1 cellular context compared by ENCODE assay signal in genomic region chr4:47972181-47972580, GRCh38.
A peak's percentile ranks its signal among the peaks of the same experiment; 100 is the strongest.
TF ChIP-seq lines count a peak whose summit lies in the region.

No MANE protein-coding gene starts in this region.

TF ChIP-seq in GM12878, 131 proteins besides CTCF, POLR2A, EP300 and RAD21:
- no peak for TF ChIP-seq ZNF384 (IDR thresholded peaks at IDR 0.05; ENCODE audit: borderline replicate concordance, low read depth, low read length)
- TF ChIP-seq STAT1 (conservative IDR thresholded peaks at IDR 0.05) = no peak
- TF ChIP-seq PML (IDR thresholded peaks at IDR 0.05; ENCODE audit: low read length) = no peak
- peak; percentile 79 for TF ChIP-seq RAD51 (IDR thresholded peaks at IDR 0.05)
- no peak for TF ChIP-seq HDAC2 (IDR thresholded peaks at IDR 0.05)
- TF ChIP-seq USF2 (IDR thresholded peaks at IDR 0.05; ENCODE audit: borderline replicate concordance, low read depth, low read length) = peak; percentile 25; the same call in 1 of the 2 replicates
- no peak for TF ChIP-seq RFX5 (IDR thresholded peaks at IDR 0.05; ENCODE audit: low read depth, low read length)
- TF ChIP-seq RELB (IDR thresholded peaks at IDR 0.05; ENCODE audit: low read depth) = peak; percentile 59; the same call in 1 of the 2 replicates
- peak in 1 of 2 experiments; percentile 27; a peak in 1 of 4 replicates for TF ChIP-seq BHLHE40 (IDR thresholded peaks at IDR 0.05; ENCODE audit: borderline replicate concordance in 1 of 2, low read depth in 2 of 2, low read length in 1 of 2)
- TF ChIP-seq HDGF (IDR thresholded peaks at IDR 0.05) = no peak
- TF ChIP-seq CBFB (IDR thresholded peaks at IDR 0.05; ENCODE audit: low read depth) = no peak
- TF ChIP-seq NR2C2 (IDR thresholded peaks at IDR 0.05; ENCODE audit: borderline replicate concordance, control insufficient read depth, insufficient read length, low read depth) = no peak
- no peak for TF ChIP-seq ZNF622 (IDR thresholded peaks at IDR 0.05)
- no peak for TF ChIP-seq E4F1 (IDR thresholded peaks at IDR 0.05; ENCODE audit: borderline replicate concordance, partially characterized antibody)
- TF ChIP-seq SPI1 (IDR thresholded peaks at IDR 0.05; ENCODE audit: borderline replicate concordance, insufficient read depth, low read depth, low read length) = peak; percentile 32; the same call in 1 of the 2 replicates
- TF ChIP-seq MEF2A (IDR thresholded peaks at IDR 0.05; ENCODE audit: insufficient read depth, low read depth, low read length) = 0 out of 2 replicates have a peak, but pooled peaks have one; percentile 12
- peak; percentile 57 for TF ChIP-seq MEF2B (IDR thresholded peaks at IDR 0.05; ENCODE audit: partially characterized antibody, poor library complexity, severe bottlenecking)
- TF ChIP-seq ZBTB11 (CRISPR knock-in tag; IDR thresholded peaks at IDR 0.05) = no peak
- no peak for TF ChIP-seq SP1 (IDR thresholded peaks at IDR 0.05; ENCODE audit: low read depth, low read length)
- TF ChIP-seq BMI1 (IDR thresholded peaks at IDR 0.05; ENCODE audit: borderline replicate concordance) = no peak
- no peak for TF ChIP-seq STAT3 (IDR thresholded peaks at IDR 0.05; ENCODE audit: low read depth, low read length)
- TF ChIP-seq HDAC6 (IDR thresholded peaks at IDR 0.05; ENCODE audit: unreplicated experiment) = no peak
- no peak for TF ChIP-seq CREB1 (IDR thresholded peaks at IDR 0.05; ENCODE audit: low read depth)
- peak in 1 of 2 experiments; percentile 55; a peak in 1 of 4 replicates for TF ChIP-seq IKZF2 (IDR thresholded peaks at IDR 0.05)
- no peak for TF ChIP-seq ZNF207 (IDR thresholded peaks at IDR 0.05; ENCODE audit: borderline replicate concordance)
- no peak for TF ChIP-seq TCF12 (IDR thresholded peaks at IDR 0.05; ENCODE audit: low read depth, low read length)
- no peak for TF ChIP-seq SUZ12 (IDR thresholded peaks at IDR 0.05; ENCODE audit: unreplicated experiment)
